In genomic region chr11:65607614-65608426, GRCh38 we compare ENCODE assay signal across 1 cellular context.
TF ChIP-seq lines count a peak whose summit lies in the region.

No MANE protein-coding gene starts in this region.

TF ChIP-seq in SK-N-SH, 30 proteins besides CTCF, POLR2A, EP300 and RAD21 (continued from another document):
- TF ChIP-seq, protein P1, sequence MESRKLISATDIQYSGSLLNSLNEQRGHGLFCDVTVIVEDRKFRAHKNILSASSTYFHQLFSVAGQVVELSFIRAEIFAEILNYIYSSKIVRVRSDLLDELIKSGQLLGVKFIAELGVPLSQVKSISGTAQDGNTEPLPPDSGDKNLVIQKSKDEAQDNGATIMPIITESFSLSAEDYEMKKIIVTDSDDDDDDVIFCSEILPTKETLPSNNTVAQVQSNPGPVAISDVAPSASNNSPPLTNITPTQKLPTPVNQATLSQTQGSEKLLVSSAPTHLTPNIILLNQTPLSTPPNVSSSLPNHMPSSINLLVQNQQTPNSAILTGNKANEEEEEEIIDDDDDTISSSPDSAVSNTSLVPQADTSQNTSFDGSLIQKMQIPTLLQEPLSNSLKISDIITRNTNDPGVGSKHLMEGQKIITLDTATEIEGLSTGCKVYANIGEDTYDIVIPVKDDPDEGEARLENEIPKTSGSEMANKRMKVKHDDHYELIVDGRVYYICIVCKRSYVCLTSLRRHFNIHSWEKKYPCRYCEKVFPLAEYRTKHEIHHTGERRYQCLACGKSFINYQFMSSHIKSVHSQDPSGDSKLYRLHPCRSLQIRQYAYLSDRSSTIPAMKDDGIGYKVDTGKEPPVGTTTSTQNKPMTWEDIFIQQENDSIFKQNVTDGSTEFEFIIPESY (IDR thresholded peaks at IDR 0.05; ENCODE audit: borderline replicate concordance, low read depth) = no peak
- no peak for TF ChIP-seq MEF2A (IDR thresholded peaks at IDR 0.05; ENCODE audit: borderline replicate concordance, low read depth)
- TF ChIP-seq, protein P2, sequence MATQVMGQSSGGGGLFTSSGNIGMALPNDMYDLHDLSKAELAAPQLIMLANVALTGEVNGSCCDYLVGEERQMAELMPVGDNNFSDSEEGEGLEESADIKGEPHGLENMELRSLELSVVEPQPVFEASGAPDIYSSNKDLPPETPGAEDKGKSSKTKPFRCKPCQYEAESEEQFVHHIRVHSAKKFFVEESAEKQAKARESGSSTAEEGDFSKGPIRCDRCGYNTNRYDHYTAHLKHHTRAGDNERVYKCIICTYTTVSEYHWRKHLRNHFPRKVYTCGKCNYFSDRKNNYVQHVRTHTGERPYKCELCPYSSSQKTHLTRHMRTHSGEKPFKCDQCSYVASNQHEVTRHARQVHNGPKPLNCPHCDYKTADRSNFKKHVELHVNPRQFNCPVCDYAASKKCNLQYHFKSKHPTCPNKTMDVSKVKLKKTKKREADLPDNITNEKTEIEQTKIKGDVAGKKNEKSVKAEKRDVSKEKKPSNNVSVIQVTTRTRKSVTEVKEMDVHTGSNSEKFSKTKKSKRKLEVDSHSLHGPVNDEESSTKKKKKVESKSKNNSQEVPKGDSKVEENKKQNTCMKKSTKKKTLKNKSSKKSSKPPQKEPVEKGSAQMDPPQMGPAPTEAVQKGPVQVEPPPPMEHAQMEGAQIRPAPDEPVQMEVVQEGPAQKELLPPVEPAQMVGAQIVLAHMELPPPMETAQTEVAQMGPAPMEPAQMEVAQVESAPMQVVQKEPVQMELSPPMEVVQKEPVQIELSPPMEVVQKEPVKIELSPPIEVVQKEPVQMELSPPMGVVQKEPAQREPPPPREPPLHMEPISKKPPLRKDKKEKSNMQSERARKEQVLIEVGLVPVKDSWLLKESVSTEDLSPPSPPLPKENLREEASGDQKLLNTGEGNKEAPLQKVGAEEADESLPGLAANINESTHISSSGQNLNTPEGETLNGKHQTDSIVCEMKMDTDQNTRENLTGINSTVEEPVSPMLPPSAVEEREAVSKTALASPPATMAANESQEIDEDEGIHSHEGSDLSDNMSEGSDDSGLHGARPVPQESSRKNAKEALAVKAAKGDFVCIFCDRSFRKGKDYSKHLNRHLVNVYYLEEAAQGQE (IDR thresholded peaks at IDR 0.05; ENCODE audit: low read depth, low read length) = no peak
- no peak for TF ChIP-seq GABPA (IDR thresholded peaks at IDR 0.05; ENCODE audit: low read depth)
- TF ChIP-seq FOSL2 (IDR thresholded peaks at IDR 0.05; ENCODE audit: borderline replicate concordance, low read depth) = no peak
- no peak for TF ChIP-seq SIN3A (IDR thresholded peaks at IDR 0.05; ENCODE audit: borderline replicate concordance, low read depth, low read length)
